1 cellular context compared by ENCODE assay signal in the genomic region with DNA sequence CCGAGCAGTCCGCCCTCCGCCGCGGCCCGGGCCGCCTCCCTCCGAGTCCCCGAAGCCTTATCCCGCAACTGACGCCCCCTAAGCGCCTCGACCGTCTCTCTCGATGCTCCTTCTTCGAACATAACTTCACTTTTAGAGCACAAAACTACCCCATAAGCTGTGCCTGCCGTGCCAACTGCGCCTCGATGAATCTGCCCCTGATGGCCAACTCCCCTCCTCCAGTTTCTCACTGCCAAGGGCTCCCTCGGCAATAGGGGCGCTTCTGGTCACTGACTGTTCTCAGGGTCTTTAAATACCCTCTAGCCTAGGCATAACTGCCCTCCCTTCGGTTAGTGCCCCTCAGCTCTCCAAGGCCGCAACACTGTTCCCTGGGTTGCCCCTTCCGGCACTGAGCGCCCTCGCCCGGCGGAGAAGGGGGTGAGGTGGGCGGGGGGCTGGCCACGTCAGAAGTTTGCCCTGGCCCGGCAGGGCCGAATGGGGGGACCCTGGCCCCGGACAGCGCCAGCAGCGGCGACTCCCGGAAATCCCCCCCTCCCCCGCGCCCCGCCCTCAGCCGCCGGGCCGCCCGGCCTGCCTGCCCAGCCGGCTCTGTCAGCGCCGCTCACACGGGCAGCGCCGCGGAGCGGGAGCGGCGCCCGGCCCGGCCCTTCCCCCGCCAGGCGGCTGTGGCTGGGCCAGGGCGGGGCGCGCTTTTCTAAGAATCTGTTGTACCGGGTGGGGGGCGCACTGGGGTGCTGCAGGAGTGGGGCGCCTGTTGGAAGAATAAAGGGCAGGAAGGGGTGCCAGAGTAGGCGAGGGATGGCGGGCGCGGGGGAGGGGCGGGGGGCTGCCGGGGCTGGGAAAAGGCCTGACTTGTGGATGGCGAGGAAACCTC.
A peak's percentile ranks its signal among the peaks of the same experiment; 100 is the strongest.
TF ChIP-seq lines count a peak whose summit lies in the region.

No MANE protein-coding gene starts in this region.

TF ChIP-seq in K562, 482 proteins besides CTCF, POLR2A, EP300 and RAD21 (continued from another document and continues in another):
- peak; percentile 72; the same call in 1 of the 2 replicates for TF ChIP-seq GATAD2B (IDR thresholded peaks at IDR 0.05; ENCODE audit: borderline replicate concordance)
- no peak for TF ChIP-seq ZFP30 (CRISPR knock-in tag; IDR thresholded peaks at IDR 0.05; ENCODE audit: borderline replicate concordance)
- TF ChIP-seq, protein P1, sequence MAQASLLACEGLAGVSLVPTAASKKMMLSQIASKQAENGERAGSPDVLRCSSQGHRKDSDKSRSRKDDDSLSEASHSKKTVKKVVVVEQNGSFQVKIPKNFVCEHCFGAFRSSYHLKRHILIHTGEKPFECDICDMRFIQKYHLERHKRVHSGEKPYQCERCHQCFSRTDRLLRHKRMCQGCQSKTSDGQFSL (CRISPR knock-in tag; IDR thresholded peaks at IDR 0.05) = 0 out of 2 replicates have a peak, but pooled peaks have one; percentile 30
- TF ChIP-seq, protein P1 (tag; IDR thresholded peaks at IDR 0.05) = no peak
- TF ChIP-seq NFE2 (IDR thresholded peaks at IDR 0.05; ENCODE audit: low read depth) = no peak
- peak; percentile 68; the same call in 1 of the 2 replicates for TF ChIP-seq ZNF644 (tag; IDR thresholded peaks at IDR 0.05; ENCODE audit: low read depth)
- no peak for TF ChIP-seq IFI16 (CRISPR knock-in tag; IDR thresholded peaks at IDR 0.05)
- TF ChIP-seq EGR1 (conservative IDR thresholded peaks at IDR 0.05) = 0 out of 2 replicates have a peak, but pooled peaks have one; percentile 17
- TF ChIP-seq ZNF146 (CRISPR knock-in tag; IDR thresholded peaks at IDR 0.05; ENCODE audit: unreplicated experiment) = no peak
- TF ChIP-seq MIER1 (IDR thresholded peaks at IDR 0.05; ENCODE audit: low read depth) = 0 out of 2 replicates have a peak, but pooled peaks have one; percentile 40
- TF ChIP-seq NFRKB (IDR thresholded peaks at IDR 0.05; ENCODE audit: low read depth) = peak; percentile 86
- peak; percentile 57; the same call in 1 of the 2 replicates for TF ChIP-seq OTX1 (CRISPR knock-in tag; IDR thresholded peaks at IDR 0.05)
- peak in 1 of 3 experiments; percentile 49 for TF ChIP-seq YY1 (IDR thresholded peaks at IDR 0.05; ENCODE audit: borderline replicate concordance in 1 of 3, control insufficient read depth in 1 of 3, extremely low read depth in 1 of 3, insufficient read depth in 3 of 3, insufficient read length in 1 of 3, insufficient replicate concordance in 2 of 3, low read depth in 1 of 3, low read length in 2 of 3)
- no peak for TF ChIP-seq ZNF165 (CRISPR knock-in tag; IDR thresholded peaks at IDR 0.05; ENCODE audit: borderline replicate concordance)
- peak; percentile 52 for TF ChIP-seq DPF2 (IDR thresholded peaks at IDR 0.05)
- TF ChIP-seq, protein P2, sequence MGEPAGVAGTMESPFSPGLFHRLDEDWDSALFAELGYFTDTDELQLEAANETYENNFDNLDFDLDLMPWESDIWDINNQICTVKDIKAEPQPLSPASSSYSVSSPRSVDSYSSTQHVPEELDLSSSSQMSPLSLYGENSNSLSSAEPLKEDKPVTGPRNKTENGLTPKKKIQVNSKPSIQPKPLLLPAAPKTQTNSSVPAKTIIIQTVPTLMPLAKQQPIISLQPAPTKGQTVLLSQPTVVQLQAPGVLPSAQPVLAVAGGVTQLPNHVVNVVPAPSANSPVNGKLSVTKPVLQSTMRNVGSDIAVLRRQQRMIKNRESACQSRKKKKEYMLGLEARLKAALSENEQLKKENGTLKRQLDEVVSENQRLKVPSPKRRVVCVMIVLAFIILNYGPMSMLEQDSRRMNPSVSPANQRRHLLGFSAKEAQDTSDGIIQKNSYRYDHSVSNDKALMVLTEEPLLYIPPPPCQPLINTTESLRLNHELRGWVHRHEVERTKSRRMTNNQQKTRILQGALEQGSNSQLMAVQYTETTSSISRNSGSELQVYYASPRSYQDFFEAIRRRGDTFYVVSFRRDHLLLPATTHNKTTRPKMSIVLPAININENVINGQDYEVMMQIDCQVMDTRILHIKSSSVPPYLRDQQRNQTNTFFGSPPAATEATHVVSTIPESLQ (CRISPR knock-in tag; IDR thresholded peaks at IDR 0.05) = peak; percentile 57; the same call in 1 of the 2 replicates
- TF ChIP-seq, protein P3, sequence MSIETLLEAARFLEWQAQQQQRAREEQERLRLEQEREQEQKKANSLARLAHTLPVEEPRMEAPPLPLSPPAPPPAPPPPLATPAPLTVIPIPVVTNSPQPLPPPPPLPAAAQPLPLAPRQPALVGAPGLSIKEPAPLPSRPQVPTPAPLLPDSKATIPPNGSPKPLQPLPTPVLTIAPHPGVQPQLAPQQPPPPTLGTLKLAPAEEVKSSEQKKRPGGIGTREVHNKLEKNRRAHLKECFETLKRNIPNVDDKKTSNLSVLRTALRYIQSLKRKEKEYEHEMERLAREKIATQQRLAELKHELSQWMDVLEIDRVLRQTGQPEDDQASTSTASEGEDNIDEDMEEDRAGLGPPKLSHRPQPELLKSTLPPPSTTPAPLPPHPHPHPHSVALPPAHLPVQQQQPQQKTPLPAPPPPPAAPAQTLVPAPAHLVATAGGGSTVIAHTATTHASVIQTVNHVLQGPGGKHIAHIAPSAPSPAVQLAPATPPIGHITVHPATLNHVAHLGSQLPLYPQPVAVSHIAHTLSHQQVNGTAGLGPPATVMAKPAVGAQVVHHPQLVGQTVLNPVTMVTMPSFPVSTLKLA (conservative IDR thresholded peaks at IDR 0.05) = 0 out of 4 replicates have a peak, but pooled peaks of 1 of the 2 experiments have one; percentile 10
- 0 out of 2 replicates have a peak, but pooled peaks have one; percentile 21 for TF ChIP-seq ZNF354B (CRISPR knock-in tag; IDR thresholded peaks at IDR 0.05)
- peak; percentile 62; the same call in 1 of the 2 replicates for TF ChIP-seq BRD4 (IDR thresholded peaks at IDR 0.05)
- peak; percentile 71 for TF ChIP-seq POLR2G (IDR thresholded peaks at IDR 0.05; ENCODE audit: low read depth, low read length)
- TF ChIP-seq KLF1 (tag; IDR thresholded peaks at IDR 0.05) = 0 out of 2 replicates have a peak, but pooled peaks have one; percentile 25
- no peak for TF ChIP-seq TAL1 (IDR thresholded peaks at IDR 0.05)
- TF ChIP-seq, protein P4, sequence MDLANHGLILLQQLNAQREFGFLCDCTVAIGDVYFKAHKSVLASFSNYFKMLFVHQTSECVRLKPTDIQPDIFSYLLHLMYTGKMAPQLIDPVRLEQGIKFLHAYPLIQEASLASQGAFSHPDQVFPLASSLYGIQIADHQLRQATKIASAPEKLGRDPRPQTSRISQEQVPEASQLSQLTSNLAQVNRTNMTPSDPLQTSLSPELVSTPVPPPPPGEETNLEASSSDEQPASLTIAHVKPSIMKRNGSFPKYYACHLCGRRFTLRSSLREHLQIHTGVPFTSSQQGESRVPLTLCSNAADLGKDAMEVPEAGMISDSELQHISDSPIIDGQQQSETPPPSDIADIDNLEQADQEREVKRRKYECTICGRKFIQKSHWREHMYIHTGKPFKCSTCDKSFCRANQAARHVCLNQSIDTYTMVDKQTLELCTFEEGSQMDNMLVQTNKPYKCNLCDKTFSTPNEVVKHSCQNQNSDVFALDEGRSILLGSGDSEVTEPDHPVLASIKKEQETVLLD (IDR thresholded peaks at IDR 0.05) = peak; percentile 74; the same call in 1 of the 2 replicates
- peak; percentile 71; the same call in 1 of the 2 replicates for TF ChIP-seq SMARCA5 (IDR thresholded peaks at IDR 0.05)
- no peak for TF ChIP-seq ZNF584 (CRISPR knock-in tag; IDR thresholded peaks at IDR 0.05; ENCODE audit: low read depth)
- 0 out of 2 replicates have a peak, but pooled peaks have one; percentile 26 for TF ChIP-seq ZNF583 (CRISPR knock-in tag; IDR thresholded peaks at IDR 0.05)
- 0 out of 2 replicates have a peak, but pooled peaks have one; percentile 20 for TF ChIP-seq NBN (IDR thresholded peaks at IDR 0.05; ENCODE audit: low read depth)
- TF ChIP-seq NR2C2 (CRISPR knock-in tag; IDR thresholded peaks at IDR 0.05) = no peak
- peak; percentile 62 for TF ChIP-seq NR2C2 (tag; IDR thresholded peaks at IDR 0.05)
- peak; percentile 41 for TF ChIP-seq CHD4 (IDR thresholded peaks at IDR 0.05; ENCODE audit: insufficient read depth, insufficient replicate concordance, low read depth, low read length, poor library complexity, severe bottlenecking)
- TF ChIP-seq ELF1 (tag; IDR thresholded peaks at IDR 0.05) = peak; percentile 69
- 0 out of 2 replicates have a peak, but pooled peaks have one; percentile 1 for TF ChIP-seq JUND (IDR thresholded peaks at IDR 0.05; ENCODE audit: borderline replicate concordance, low read depth, low read length)
- no peak for TF ChIP-seq JUND (tag; IDR thresholded peaks at IDR 0.05; ENCODE audit: borderline replicate concordance, low read depth, low read length)
- no peak for TF ChIP-seq ZNF140 (CRISPR knock-in tag; IDR thresholded peaks at IDR 0.05)
- TF ChIP-seq, protein P5, sequence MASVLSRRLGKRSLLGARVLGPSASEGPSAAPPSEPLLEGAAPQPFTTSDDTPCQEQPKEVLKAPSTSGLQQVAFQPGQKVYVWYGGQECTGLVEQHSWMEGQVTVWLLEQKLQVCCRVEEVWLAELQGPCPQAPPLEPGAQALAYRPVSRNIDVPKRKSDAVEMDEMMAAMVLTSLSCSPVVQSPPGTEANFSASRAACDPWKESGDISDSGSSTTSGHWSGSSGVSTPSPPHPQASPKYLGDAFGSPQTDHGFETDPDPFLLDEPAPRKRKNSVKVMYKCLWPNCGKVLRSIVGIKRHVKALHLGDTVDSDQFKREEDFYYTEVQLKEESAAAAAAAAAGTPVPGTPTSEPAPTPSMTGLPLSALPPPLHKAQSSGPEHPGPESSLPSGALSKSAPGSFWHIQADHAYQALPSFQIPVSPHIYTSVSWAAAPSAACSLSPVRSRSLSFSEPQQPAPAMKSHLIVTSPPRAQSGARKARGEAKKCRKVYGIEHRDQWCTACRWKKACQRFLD (CRISPR knock-in tag; IDR thresholded peaks at IDR 0.05) = peak; percentile 8; the same call in 1 of the 2 replicates
- TF ChIP-seq ETV5 (CRISPR knock-in tag; IDR thresholded peaks at IDR 0.05; ENCODE audit: low read depth) = peak; percentile 13; the same call in 1 of the 2 replicates
- peak; percentile 77 for TF ChIP-seq TAF1 (IDR thresholded peaks at IDR 0.05; ENCODE audit: control insufficient read depth, extremely low read depth, insufficient read depth, low read length, severe bottlenecking)
- peak; percentile 78 for TF ChIP-seq RBFOX2 (IDR thresholded peaks at IDR 0.05; ENCODE audit: low read depth, low read length)
- TF ChIP-seq, protein P6, sequence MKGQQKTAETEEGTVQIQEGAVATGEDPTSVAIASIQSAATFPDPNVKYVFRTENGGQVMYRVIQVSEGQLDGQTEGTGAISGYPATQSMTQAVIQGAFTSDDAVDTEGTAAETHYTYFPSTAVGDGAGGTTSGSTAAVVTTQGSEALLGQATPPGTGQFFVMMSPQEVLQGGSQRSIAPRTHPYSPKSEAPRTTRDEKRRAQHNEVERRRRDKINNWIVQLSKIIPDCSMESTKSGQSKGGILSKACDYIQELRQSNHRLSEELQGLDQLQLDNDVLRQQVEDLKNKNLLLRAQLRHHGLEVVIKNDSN (CRISPR knock-in tag; IDR thresholded peaks at IDR 0.05) = no peak
- TF ChIP-seq ZNF589 (CRISPR knock-in tag; IDR thresholded peaks at IDR 0.05; ENCODE audit: low read depth) = peak; percentile 26; the same call in 1 of the 2 replicates
- TF ChIP-seq, protein P7, sequence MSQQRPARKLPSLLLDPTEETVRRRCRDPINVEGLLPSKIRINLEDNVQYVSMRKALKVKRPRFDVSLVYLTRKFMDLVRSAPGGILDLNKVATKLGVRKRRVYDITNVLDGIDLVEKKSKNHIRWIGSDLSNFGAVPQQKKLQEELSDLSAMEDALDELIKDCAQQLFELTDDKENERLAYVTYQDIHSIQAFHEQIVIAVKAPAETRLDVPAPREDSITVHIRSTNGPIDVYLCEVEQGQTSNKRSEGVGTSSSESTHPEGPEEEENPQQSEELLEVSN (IDR thresholded peaks at IDR 0.05; ENCODE audit: borderline replicate concordance in 1 of 2, extremely low read depth in 1 of 2, insufficient read depth in 1 of 2, insufficient read length in 1 of 2, low read depth in 1 of 2, low read length in 1 of 2, poor library complexity in 1 of 2, severe bottlenecking in 1 of 2) = peak in 1 of 2 experiments; percentile 82
- no peak for TF ChIP-seq ZSCAN29 (IDR thresholded peaks at IDR 0.05)
- TF ChIP-seq ZNF785 (CRISPR knock-in tag; IDR thresholded peaks at IDR 0.05) = no peak
- TF ChIP-seq ZBTB17 (CRISPR knock-in tag; IDR thresholded peaks at IDR 0.05) = peak; percentile 60; the same call in 1 of the 2 replicates
- peak; percentile 5 for TF ChIP-seq MEIS2 (IDR thresholded peaks at IDR 0.05; ENCODE audit: partially characterized antibody)
- TF ChIP-seq PCBP2 (IDR thresholded peaks at IDR 0.05; ENCODE audit: low read depth, low read length, poor library complexity, severe bottlenecking) = no peak
- TF ChIP-seq, protein P8, sequence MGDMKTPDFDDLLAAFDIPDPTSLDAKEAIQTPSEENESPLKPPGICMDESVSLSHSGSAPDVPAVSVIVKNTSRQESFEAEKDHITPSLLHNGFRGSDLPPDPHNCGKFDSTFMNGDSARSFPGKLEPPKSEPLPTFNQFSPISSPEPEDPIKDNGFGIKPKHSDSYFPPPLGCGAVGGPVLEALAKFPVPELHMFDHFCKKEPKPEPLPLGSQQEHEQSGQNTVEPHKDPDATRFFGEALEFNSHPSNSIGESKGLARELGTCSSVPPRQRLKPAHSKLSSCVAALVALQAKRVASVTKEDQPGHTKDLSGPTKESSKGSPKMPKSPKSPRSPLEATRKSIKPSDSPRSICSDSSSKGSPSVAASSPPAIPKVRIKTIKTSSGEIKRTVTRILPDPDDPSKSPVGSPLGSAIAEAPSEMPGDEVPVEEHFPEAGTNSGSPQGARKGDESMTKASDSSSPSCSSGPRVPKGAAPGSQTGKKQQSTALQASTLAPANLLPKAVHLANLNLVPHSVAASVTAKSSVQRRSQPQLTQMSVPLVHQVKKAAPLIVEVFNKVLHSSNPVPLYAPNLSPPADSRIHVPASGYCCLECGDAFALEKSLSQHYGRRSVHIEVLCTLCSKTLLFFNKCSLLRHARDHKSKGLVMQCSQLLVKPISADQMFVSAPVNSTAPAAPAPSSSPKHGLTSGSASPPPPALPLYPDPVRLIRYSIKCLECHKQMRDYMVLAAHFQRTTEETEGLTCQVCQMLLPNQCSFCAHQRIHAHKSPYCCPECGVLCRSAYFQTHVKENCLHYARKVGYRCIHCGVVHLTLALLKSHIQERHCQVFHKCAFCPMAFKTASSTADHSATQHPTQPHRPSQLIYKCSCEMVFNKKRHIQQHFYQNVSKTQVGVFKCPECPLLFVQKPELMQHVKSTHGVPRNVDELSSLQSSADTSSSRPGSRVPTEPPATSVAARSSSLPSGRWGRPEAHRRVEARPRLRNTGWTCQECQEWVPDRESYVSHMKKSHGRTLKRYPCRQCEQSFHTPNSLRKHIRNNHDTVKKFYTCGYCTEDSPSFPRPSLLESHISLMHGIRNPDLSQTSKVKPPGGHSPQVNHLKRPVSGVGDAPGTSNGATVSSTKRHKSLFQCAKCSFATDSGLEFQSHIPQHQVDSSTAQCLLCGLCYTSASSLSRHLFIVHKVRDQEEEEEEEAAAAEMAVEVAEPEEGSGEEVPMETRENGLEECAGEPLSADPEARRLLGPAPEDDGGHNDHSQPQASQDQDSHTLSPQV (IDR thresholded peaks at IDR 0.05) = peak; percentile 60; the same call in 1 of the 2 replicates
- TF ChIP-seq ZNF436 (CRISPR knock-in tag; IDR thresholded peaks at IDR 0.05) = 0 out of 2 replicates have a peak, but pooled peaks have one; percentile 22
